In the genomic region with DNA sequence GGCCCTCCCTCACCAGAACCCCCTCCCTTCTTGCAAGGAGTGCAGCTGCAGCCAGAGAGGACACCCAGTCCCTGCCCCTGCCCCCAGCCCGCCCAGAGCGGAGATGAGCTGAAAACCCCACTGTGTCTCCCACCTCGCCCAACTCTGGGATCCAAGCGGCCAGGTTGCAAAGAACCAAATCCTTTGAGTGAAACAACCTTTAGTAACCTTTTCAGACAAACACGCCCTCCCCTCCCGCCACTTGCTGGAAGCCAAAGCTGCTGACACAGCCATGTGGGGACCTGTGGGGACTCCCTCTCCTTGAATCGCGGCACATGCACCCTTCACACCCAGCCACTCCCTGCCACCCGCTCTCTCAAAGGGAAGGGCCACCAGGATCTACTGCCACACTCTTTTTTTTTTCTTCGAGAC, we compare ENCODE assay signal across 16 cellular contexts.
DNase-seq lines count a peak whose midpoint lies in the region; ATAC-seq and TF ChIP-seq lines count a peak whose summit lies in the region.
"Had no signal": no experiment of that assay in that cellular context is flagged by ENCODE, and none has a peak within 500 bp of the region (broad histone marks: within the 10 kb centered on the region; RNA-seq: fewer than 3 reads in every experiment).

No MANE protein-coding gene starts in this region.

- no peak for ATAC-seq in GM18861 (IDR thresholded peaks at IDR 0.05; ENCODE audit: unreplicated experiment)
- ATAC-seq in GM21528 (IDR thresholded peaks at IDR 0.05; ENCODE audit: low FRiP score, unreplicated experiment) = no peak
- ATAC-seq: CD8-positive, alpha-beta T cell; GM12878 had no signal

- no peaks in the 10 kb centered on the region for H3K79me2 ChIP-seq in osteoblast (ENCODE audit: insufficient read depth, low read length)

- no peak overlapping the region for H3K4me2 ChIP-seq in osteoblast (ENCODE audit: insufficient read depth, low read length)

- H3K4me1 ChIP-seq in osteoblast (ENCODE audit: insufficient read depth, low read length) = peaks cover 2% of the 10 kb centered on the region

- TF ChIP-seq POLR2A in erythroblast (IDR thresholded peaks at IDR 0.05; ENCODE audit: low read length) = no peak

- H3K9me3 ChIP-seq in osteoblast (ENCODE audit: low read depth, low read length) (no peaks in the 10 kb centered on the region), MG63 (no peaks in the 10 kb centered on the region)

- H4K20me1 ChIP-seq in osteoblast (ENCODE audit: insufficient read depth, low read length) = no peaks in the 10 kb centered on the region

- no peak overlapping the region for H2AFZ ChIP-seq in osteoblast (ENCODE audit: low read length)
- H2AFZ ChIP-seq: GM23248 had no signal

- no peak overlapping the region for H3K4me3 ChIP-seq in osteoblast (ENCODE audit: insufficient read depth, low read length)
- no peak overlapping the region for H3K4me3 ChIP-seq in MG63
- no peak overlapping the region for H3K4me3 ChIP-seq in foreskin fibroblast (ENCODE audit: low read depth in 1 of 2, low read length in 2 of 2)
- H3K4me3 ChIP-seq: GM12878, GM23248 had no signal

- no peaks in the 10 kb centered on the region for H3K36me3 ChIP-seq in osteoblast (ENCODE audit: insufficient read depth, low read length)
- no peaks in the 10 kb centered on the region for H3K36me3 ChIP-seq in MG63

- H3K27me3 ChIP-seq in osteoblast (ENCODE audit: insufficient read depth, low read length) (no peaks in the 10 kb centered on the region), MG63 (no peaks in the 10 kb centered on the region)

- no peak overlapping the region for H3K27ac ChIP-seq in osteoblast (ENCODE audit: low read depth, low read length)
- H3K27ac ChIP-seq: GM23248, VCaP had no signal

- DNase-seq in Ammon's horn (ENCODE audit: low spot score) (peak; percentile 33), NCI-H1105 (lab: John Stamatoyannopoulos, UW) (peak; percentile 30), erythroblast (lab: John Stamatoyannopoulos, UW) (peak; percentile 11 to 32), osteoblast (ENCODE audit: insufficient read length, low spot score, missing footprints) (peak; percentile 67), MG63 (no peak), foreskin fibroblast (no peak)
- DNase-seq: activated CD4-positive, alpha-beta T cell treated with anti-CD3 and anti-CD28 coated beads, Interleukin-2, amount 50 U/mL, for 48 hours; activated T-cell treated with anti-CD3 and anti-CD28 coated beads, Interleukin-2, amount 50 U/mL, for 1 hour; CD8-positive, alpha-beta T cell; GM23248; KG1; mesenchymal stem cell had no signal

- TF ChIP-seq CTCF in osteoblast (IDR thresholded peaks at IDR 0.05; ENCODE audit: extremely low read depth, low read depth, low read length) (no peak), foreskin fibroblast (IDR thresholded peaks at IDR 0.05; ENCODE audit: low read depth, low read length) (no peak)

Comparison
In these comparisons a context has a peak if more than half of its experiments do, and no peak if none do; other contexts are left out.
1. DNase-seq: peak in Ammon's horn (single experiment), NCI-H1105 (single experiment), erythroblast (2 of 2) and osteoblast (single experiment); none in MG63 (single experiment) and foreskin fibroblast (0 of 2).